1 cellular context compared by ENCODE assay signal in the genomic region with DNA sequence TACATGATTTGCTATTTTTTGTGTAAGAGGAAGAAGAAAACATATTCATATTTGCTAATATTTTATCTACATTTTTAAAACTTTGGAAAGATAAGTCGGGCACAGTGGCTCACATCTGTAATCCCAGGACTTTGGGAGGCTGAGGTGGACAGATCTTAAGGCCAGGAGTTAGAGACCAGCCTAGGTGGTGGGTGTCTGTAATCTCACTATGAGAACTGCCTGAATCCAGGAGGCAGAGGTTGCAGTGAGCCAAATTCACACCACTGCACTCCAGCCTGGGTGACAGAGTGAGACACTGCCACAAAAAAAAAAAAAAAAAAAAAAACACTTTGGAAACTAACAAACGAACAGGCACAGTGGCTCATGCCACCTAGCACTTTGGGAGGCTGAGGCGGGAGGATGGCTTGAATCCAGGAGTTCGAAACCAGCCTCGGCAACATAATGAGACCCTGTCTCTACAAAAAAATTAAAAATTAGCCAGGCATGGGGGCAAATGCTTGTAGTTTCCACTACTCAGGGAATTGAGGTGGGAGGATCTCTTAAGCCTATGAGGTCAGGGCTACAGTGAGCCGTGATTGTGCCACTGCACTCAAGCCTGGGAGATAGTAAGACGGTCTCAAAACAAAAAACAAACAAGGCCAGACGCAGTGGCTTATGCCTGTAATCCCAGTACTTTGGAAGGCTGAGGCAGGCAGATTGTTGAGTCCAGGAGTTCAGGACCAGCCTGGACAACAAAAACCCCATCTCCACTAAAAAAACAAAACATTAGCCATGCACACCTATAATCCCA.
TF ChIP-seq lines count a peak whose summit lies in the region.

No MANE protein-coding gene starts in this region.

TF ChIP-seq in WTC11, 78 proteins besides CTCF, POLR2A, EP300 and RAD21:
- TF ChIP-seq NR2C2 (CRISPR knock-in tag; IDR thresholded peaks at IDR 0.05) (no peak), ELF4 (CRISPR knock-in tag; IDR thresholded peaks at IDR 0.05; ENCODE audit: low read depth) (no peak), TCF7 (CRISPR knock-in tag; IDR thresholded peaks at IDR 0.05; ENCODE audit: low read depth) (no peak), KAT7 (CRISPR knock-in tag; IDR thresholded peaks at IDR 0.05; ENCODE audit: borderline replicate concordance) (no peak), SMAD4 (CRISPR knock-in tag; IDR thresholded peaks at IDR 0.05) (no peak), ATF1 (CRISPR knock-in tag; IDR thresholded peaks at IDR 0.05) (no peak), EMX1 (CRISPR knock-in tag; IDR thresholded peaks at IDR 0.05) (no peak), SOX15 (CRISPR knock-in tag; IDR thresholded peaks at IDR 0.05) (no peak), TP53 (CRISPR knock-in tag; IDR thresholded peaks at IDR 0.05) (no peak), CREM (CRISPR knock-in tag; IDR thresholded peaks at IDR 0.05) (no peak)
- TF ChIP-seq, protein P1, sequence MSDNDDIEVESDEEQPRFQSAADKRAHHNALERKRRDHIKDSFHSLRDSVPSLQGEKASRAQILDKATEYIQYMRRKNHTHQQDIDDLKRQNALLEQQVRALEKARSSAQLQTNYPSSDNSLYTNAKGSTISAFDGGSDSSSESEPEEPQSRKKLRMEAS (CRISPR knock-in tag; IDR thresholded peaks at IDR 0.05) = no peak
- TF ChIP-seq, protein P2, sequence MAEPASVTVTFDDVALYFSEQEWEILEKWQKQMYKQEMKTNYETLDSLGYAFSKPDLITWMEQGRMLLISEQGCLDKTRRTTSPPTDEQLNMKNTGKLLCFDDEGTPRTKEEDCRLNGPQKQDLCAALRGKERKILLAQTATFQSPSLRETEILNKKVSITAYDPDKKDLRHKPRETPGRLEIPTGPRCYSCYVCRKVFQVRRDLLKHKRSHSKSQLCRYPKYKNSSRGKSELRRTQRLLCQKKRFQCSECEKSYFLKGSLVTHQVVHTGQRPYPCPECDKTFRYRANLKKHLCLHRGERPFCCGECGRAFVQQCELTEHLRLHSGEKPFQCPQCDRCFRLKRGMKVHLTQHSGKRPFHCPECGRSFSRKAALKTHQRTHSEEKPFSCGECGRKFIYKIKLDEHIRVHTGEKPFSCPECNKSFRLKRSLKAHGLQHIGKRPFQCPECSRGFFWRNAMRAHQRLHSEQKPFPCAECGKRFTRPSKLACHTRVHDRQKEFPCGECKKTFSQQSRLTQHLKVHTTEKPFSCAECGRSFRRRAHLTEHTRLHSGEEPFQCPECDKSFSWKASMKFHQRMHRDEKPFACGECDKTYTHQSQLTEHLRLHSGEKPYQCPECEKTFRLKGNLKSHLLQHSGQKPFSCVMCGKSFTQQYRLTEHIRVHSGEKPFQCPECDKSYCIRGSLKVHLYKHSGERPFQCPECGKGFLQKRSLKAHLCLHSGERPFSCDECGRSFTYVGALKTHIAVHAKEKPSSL (CRISPR knock-in tag; conservative IDR thresholded peaks at IDR 0.05) = no peak
- TF ChIP-seq, protein P3, sequence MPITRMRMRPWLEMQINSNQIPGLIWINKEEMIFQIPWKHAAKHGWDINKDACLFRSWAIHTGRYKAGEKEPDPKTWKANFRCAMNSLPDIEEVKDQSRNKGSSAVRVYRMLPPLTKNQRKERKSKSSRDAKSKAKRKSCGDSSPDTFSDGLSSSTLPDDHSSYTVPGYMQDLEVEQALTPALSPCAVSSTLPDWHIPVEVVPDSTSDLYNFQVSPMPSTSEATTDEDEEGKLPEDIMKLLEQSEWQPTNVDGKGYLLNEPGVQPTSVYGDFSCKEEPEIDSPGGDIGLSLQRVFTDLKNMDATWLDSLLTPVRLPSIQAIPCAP (CRISPR knock-in tag; IDR thresholded peaks at IDR 0.05) = no peak
- TF ChIP-seq, protein P4, sequence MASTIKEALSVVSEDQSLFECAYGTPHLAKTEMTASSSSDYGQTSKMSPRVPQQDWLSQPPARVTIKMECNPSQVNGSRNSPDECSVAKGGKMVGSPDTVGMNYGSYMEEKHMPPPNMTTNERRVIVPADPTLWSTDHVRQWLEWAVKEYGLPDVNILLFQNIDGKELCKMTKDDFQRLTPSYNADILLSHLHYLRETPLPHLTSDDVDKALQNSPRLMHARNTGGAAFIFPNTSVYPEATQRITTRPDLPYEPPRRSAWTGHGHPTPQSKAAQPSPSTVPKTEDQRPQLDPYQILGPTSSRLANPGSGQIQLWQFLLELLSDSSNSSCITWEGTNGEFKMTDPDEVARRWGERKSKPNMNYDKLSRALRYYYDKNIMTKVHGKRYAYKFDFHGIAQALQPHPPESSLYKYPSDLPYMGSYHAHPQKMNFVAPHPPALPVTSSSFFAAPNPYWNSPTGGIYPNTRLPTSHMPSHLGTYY (CRISPR knock-in tag; IDR thresholded peaks at IDR 0.05) = no peak
- TF ChIP-seq, protein P5, sequence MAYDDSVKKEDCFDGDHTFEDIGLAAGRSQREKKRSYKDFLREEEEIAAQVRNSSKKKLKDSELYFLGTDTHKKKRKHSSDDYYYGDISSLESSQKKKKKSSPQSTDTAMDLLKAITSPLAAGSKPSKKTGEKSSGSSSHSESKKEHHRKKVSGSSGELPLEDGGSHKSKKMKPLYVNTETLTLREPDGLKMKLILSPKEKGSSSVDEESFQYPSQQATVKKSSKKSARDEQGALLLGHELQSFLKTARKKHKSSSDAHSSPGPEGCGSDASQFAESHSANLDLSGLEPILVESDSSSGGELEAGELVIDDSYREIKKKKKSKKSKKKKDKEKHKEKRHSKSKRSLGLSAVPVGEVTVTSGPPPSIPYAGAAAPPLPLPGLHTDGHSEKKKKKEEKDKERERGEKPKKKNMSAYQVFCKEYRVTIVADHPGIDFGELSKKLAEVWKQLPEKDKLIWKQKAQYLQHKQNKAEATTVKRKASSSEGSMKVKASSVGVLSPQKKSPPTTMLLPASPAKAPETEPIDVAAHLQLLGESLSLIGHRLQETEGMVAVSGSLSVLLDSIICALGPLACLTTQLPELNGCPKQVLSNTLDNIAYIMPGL (CRISPR knock-in tag; IDR thresholded peaks at IDR 0.05) = no peak
- TF ChIP-seq, protein P6, sequence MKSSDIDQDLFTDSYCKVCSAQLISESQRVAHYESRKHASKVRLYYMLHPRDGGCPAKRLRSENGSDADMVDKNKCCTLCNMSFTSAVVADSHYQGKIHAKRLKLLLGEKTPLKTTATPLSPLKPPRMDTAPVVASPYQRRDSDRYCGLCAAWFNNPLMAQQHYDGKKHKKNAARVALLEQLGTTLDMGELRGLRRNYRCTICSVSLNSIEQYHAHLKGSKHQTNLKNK (CRISPR knock-in tag; IDR thresholded peaks at IDR 0.05) = no peak
- TF ChIP-seq, protein P7, sequence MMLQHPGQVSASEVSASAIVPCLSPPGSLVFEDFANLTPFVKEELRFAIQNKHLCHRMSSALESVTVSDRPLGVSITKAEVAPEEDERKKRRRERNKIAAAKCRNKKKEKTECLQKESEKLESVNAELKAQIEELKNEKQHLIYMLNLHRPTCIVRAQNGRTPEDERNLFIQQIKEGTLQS (CRISPR knock-in tag; conservative IDR thresholded peaks at IDR 0.05) = no peak
- TF ChIP-seq, protein P8, sequence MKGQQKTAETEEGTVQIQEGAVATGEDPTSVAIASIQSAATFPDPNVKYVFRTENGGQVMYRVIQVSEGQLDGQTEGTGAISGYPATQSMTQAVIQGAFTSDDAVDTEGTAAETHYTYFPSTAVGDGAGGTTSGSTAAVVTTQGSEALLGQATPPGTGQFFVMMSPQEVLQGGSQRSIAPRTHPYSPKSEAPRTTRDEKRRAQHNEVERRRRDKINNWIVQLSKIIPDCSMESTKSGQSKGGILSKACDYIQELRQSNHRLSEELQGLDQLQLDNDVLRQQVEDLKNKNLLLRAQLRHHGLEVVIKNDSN (CRISPR knock-in tag; IDR thresholded peaks at IDR 0.05) = no peak
TF ChIP-seq in WTC11: peak in this region for 0.
